ENCODE assay signal across 8 cellular contexts in the genomic region with DNA sequence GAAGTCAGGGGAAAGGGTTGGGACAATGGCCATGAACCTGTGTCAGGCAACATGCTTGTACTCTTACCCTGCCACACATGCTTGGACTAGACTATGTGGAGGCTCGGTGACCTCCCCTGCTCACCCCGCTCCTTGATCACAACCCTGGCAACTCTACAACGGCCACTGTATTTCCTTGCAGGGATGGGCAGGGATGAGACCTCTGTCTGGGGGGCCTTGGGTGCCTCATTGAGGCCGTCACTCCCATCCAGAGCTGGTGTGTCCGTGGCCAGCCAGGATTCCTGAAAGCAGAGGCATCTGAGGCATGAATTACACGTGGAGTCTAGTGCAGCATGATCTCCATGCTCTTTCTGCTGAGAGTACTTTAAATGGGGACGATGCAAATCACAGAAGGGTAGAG. TPM values are rescaled to one million over a fixed set of nuclear protein-coding genes. Genes with fewer than 3 reads are reported as not detected.
DNase-seq lines count a peak whose midpoint lies in the region; ATAC-seq and TF ChIP-seq lines count a peak whose summit lies in the region.

No MANE protein-coding gene starts in this region.

- H3K27me3 Mint-ChIP-seq in progenitor cell of endocrine pancreas: no peaks in the 10 kb centered on the region

- H3K27me3 ChIP-seq in DOHH2 (ENCODE audit: control insufficient read depth, low read length): no peaks in the 10 kb centered on the region
- no peaks in the 10 kb centered on the region for H3K27me3 ChIP-seq in Peyer's patch
- no peaks in the 10 kb centered on the region for H3K27me3 ChIP-seq in esophagus muscularis mucosa

- H3K4me2 ChIP-seq in DOHH2 (ENCODE audit: low read length): peak overlapping the region; percentile 95

- ATAC-seq in GM21619 (IDR thresholded peaks at IDR 0.05; ENCODE audit: unreplicated experiment) (no peak), GM21526 (IDR thresholded peaks at IDR 0.05; ENCODE audit: low FRiP score, unreplicated experiment) (no peak), HG02970 (IDR thresholded peaks at IDR 0.05; ENCODE audit: low FRiP score, unreplicated experiment) (no peak)

- DNase-seq in Peyer's patch (no peak), esophagus muscularis mucosa (ENCODE audit: extremely low spot score) (no peak), progenitor cell of endocrine pancreas (ENCODE audit: low spot score, unreplicated experiment) (no peak), SHP77 treated with DMSO at 0.1 percent for 48 hours (lab: John Stamatoyannopoulos, UW) (no peak)

- TF ChIP-seq EP300 in esophagus muscularis mucosa (IDR thresholded peaks at IDR 0.05): no peak

- H3K4me1 ChIP-seq in DOHH2 (ENCODE audit: control insufficient read depth, low read length) (peaks cover 22% of the 10 kb centered on the region), Peyer's patch (peaks cover 0 to 32% (median 4%) of the 10 kb centered on the region in 4 donors), esophagus muscularis mucosa (peaks cover 34 to 36% (median 35%) of the 10 kb centered on the region in 4 donors)

- H3K4me1 Mint-ChIP-seq in progenitor cell of endocrine pancreas (ENCODE audit: low read depth): peaks cover 9% of the 10 kb centered on the region

- TF ChIP-seq CTCF in DOHH2 (IDR thresholded peaks at IDR 0.05; ENCODE audit: low read depth, low read length, poor library complexity, severe bottlenecking) (no peak), Peyer's patch (IDR thresholded peaks at IDR 0.05) (no peak), esophagus muscularis mucosa (IDR thresholded peaks at IDR 0.05) (no peak), progenitor cell of endocrine pancreas (IDR thresholded peaks at IDR 0.05; ENCODE audit: unreplicated experiment) (no peak)

- peak overlapping the region; percentile 62 for H3K27ac Mint-ChIP-seq in progenitor cell of endocrine pancreas

- H3K36me3 ChIP-seq in DOHH2 (ENCODE audit: control insufficient read depth, low read length): peaks cover 6% of the 10 kb centered on the region
- H3K36me3 ChIP-seq in Peyer's patch: peaks cover 0 to 14% (median 0%) of the 10 kb centered on the region in 3 donors
- peaks cover 0 to 28% (median 23%) of the 10 kb centered on the region in 4 donors for H3K36me3 ChIP-seq in esophagus muscularis mucosa

- no peaks in the 10 kb centered on the region for H3F3A ChIP-seq in DOHH2 (ENCODE audit: control insufficient read depth, insufficient read depth)

- H3K4me3 ChIP-seq in DOHH2 (ENCODE audit: low read length) (peak overlapping the region; percentile 80), Peyer's patch (peak overlapping the region in 3 of 4 donors; percentile 75 to 96 (median 93)), esophagus muscularis mucosa (peak overlapping the region; percentile 72 to 96 (median 92))

- no peaks in the 10 kb centered on the region for H4K20me1 ChIP-seq in DOHH2 (ENCODE audit: control insufficient read depth, insufficient read depth, low read depth, low read length)

- TF ChIP-seq POLR2A in Peyer's patch (IDR thresholded peaks at IDR 0.05): no peak
- no peak for TF ChIP-seq POLR2A in esophagus muscularis mucosa (IDR thresholded peaks at IDR 0.05; ENCODE audit: low read depth)

- intact Hi-C loops in esophagus muscularis mucosa (cut with DNase I): no loop called here

- peaks cover 3% of the 10 kb centered on the region; the same call in 1 of the 2 replicates for H3K79me2 ChIP-seq in DOHH2 (ENCODE audit: control insufficient read depth, low read length)

- no peaks in the 10 kb centered on the region for H3K9me3 Mint-ChIP-seq in progenitor cell of endocrine pancreas (ENCODE audit: low read depth)

- no peaks in the 10 kb centered on the region for H3K9me2 ChIP-seq in DOHH2 (replicated peaks; ENCODE audit: control insufficient read depth, low read length)

- H3K4me3 Mint-ChIP-seq in progenitor cell of endocrine pancreas (ENCODE audit: low read depth): peak overlapping the region; percentile 98

- H3K36me3 Mint-ChIP-seq in progenitor cell of endocrine pancreas (ENCODE audit: insufficient read depth): peaks cover 5% of the 10 kb centered on the region

- no peak overlapping the region for H3K27ac ChIP-seq in DOHH2 (ENCODE audit: low read depth, low read length)
- H3K27ac ChIP-seq in Peyer's patch: no peak overlapping the region
- peak overlapping the region in 1 of 4 donors; percentile 19 for H3K27ac ChIP-seq in esophagus muscularis mucosa (replicated peaks in 1 of 4)

- 95% methylated on average over 3 of the region's 7 CpGs for WGBS in esophagus muscularis mucosa

- H3K9me3 ChIP-seq in DOHH2 (ENCODE audit: control insufficient read depth, insufficient read depth, low read length): no peaks in the 10 kb centered on the region
- H3K9me3 ChIP-seq in Peyer's patch: no peaks in the 10 kb centered on the region
- no peaks in the 10 kb centered on the region for H3K9me3 ChIP-seq in esophagus muscularis mucosa

RNA-seq across cellular contexts. Expression of gene PLA2G15, which starts 0.9 kb away (rescaled TPM):
- total RNA-seq in Peyer's patch (10 to 100 TPM in 3 of 4 donors, 1 to 10 TPM in 1; 8.3 to 27.5 (median 17.6) TPM), esophagus muscularis mucosa (10 to 100 TPM; 10.4 to 22.0 (median 15.3) TPM), progenitor cell of endocrine pancreas (18.8 and 20.9 TPM in 2 replicates)

RNA-seq across cellular contexts. Expression of gene ESRP2, which starts 10.2 kb away (rescaled TPM):
- total RNA-seq in Peyer's patch (10 to 100 TPM; 15.7 to 67.4 (median 40.9) TPM), esophagus muscularis mucosa (1 to 10 TPM in 1 of 4 donors, under 1 TPM in 3; 0.17 to 2.1 (median 0.52) TPM), progenitor cell of endocrine pancreas (82.3 and 88.6 TPM in 2 replicates)

RNA-seq across cellular contexts. Expression of gene SLC7A6, which starts 18.2 kb away (rescaled TPM):
- total RNA-seq in Peyer's patch (10 to 100 TPM; 19.9 to 83.3 (median 46.4) TPM), esophagus muscularis mucosa (10 to 100 TPM; 18.9 to 37.1 (median 27.3) TPM), progenitor cell of endocrine pancreas (11.3 and 11.6 TPM in 2 replicates)

Comparison
In these comparisons a context has a peak if more than half of its experiments do, and no peak if none do; other contexts are left out.
1. RNA of gene ESRP2, which starts 10.2 kb away (total RNA-seq): 82.3 to 88.6 TPM in progenitor cell of endocrine pancreas and 15.7 to 67.4 TPM in Peyer's patch; 0.17 to 2.1 TPM in esophagus muscularis mucosa; every median in the first group is over 4 times any median in the second.
2. Peak in every context shown above with its lines, with median percentiles within 50 percentile points of each other: H3K4me3 ChIP-seq.